14 cellular contexts compared by ENCODE assay signal in the genomic region with DNA sequence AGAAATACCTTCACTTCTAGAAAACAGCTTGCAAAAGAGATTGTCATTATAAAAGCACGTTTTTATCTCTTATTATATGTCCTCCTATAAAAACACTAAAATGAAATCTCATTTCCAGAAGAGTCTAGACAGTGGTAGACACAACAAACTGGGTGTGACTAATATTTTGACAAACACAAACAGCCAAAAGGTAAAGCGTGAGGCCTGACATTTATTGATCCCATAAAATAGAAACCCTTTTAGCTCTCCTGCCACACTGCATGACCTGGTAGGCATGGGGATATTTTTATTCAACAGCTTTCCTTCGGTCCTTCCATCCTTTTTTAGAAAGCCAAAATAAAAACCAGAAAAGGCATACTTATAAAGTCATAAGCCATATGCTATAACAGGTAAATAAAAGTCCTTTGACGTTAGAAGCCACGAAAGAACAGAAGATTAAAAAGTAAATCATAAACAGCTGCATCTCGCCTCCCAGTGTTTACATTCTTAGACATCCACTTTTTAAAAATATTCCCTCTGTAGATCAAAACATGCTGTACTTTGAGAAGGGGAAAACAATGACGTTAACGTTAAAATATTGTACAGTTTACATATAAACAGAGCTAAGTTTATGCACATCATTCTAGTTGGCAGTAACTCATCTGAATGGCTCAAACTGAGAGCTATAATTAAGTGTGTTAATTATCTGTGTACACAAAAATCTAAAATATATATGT. TPM values are rescaled to one million over a fixed set of nuclear protein-coding genes. Genes with fewer than 3 reads are reported as not detected.
A peak's percentile ranks its signal among the peaks of the same experiment; 100 is the strongest.
DNase-seq lines count a peak whose midpoint lies in the region; ATAC-seq, FAIRE-seq and TF ChIP-seq lines count a peak whose summit lies in the region.
"Had no signal": no experiment of that assay in that cellular context is flagged by ENCODE, and none has a peak within 500 bp of the region (broad histone marks: within the 10 kb centered on the region; RNA-seq: fewer than 3 reads in every experiment).

No MANE protein-coding gene starts in this region.

- H3K36me3 Mint-ChIP-seq in astrocyte (ENCODE audit: low read depth, unreplicated experiment): peaks cover 8% of the 10 kb centered on the region
- no peaks in the 10 kb centered on the region for H3K36me3 Mint-ChIP-seq in stimulated activated memory B cell treated with anti-CD40 and anti-IgM and Interleukin-4, amounts not matched to agents 10 μg/mL and 1 μg/mL and 100 μg/mL, for 72 hours
- H3K36me3 Mint-ChIP-seq: activated naive CD8-positive, alpha-beta T cell treated with anti-CD3 and anti-CD28 coated beads for 36 hours; stimulated activated naive B cell treated with anti-CD40 and anti-IgM and Interleukin-4, amounts not matched to agents 10 μg/mL and 1 μg/mL and 100 μg/mL, for 72 hours had no signal

- H3K4me3 ChIP-seq in astrocyte (ENCODE audit: insufficient read depth, low read depth, low read length) (no peak overlapping the region), stomach smooth muscle (ENCODE audit: low read length in 2 of 2) (no peak overlapping the region)
- H3K4me3 ChIP-seq: lung had no signal

- no peak overlapping the region for H3K9ac ChIP-seq in astrocyte (ENCODE audit: low read length)
- peak overlapping the region in 1 of 2 donors; percentile 32 for H3K9ac ChIP-seq in stomach smooth muscle (ENCODE audit: low read length in 2 of 2)
- H3K9ac ChIP-seq: parathyroid adenoma had no signal

- peaks cover 8% of the 10 kb centered on the region for H4K20me1 ChIP-seq in astrocyte (ENCODE audit: insufficient read depth, low read length)

- no peaks in the 10 kb centered on the region for H3K9me3 Mint-ChIP-seq in astrocyte (ENCODE audit: unreplicated experiment)
- no peaks in the 10 kb centered on the region for H3K9me3 Mint-ChIP-seq in stimulated activated memory B cell treated with anti-CD40 and anti-IgM and Interleukin-4, amounts not matched to agents 10 μg/mL and 1 μg/mL and 100 μg/mL, for 72 hours
- H3K9me3 Mint-ChIP-seq: activated naive CD8-positive, alpha-beta T cell treated with anti-CD3 and anti-CD28 coated beads for 36 hours; dendritic cell treated with granulocyte-macrophage colony-stimulating factor and Interleukin-4, amounts not matched to agents 40 ng/mL and 50 ng/mL, for 4 days; stimulated activated naive B cell treated with anti-CD40 and anti-IgM and Interleukin-4, amounts not matched to agents 10 μg/mL and 1 μg/mL and 100 μg/mL, for 72 hours had no signal

- no peak overlapping the region for H3K4me3 Mint-ChIP-seq in astrocyte (ENCODE audit: unreplicated experiment)
- no peak overlapping the region for H3K4me3 Mint-ChIP-seq in stimulated activated memory B cell treated with anti-CD40 and anti-IgM and Interleukin-4, amounts not matched to agents 10 μg/mL and 1 μg/mL and 100 μg/mL, for 72 hours
- H3K4me3 Mint-ChIP-seq: activated naive CD8-positive, alpha-beta T cell treated with anti-CD3 and anti-CD28 coated beads for 36 hours; dendritic cell treated with granulocyte-macrophage colony-stimulating factor and Interleukin-4, amounts not matched to agents 40 ng/mL and 50 ng/mL, for 4 days; stimulated activated naive B cell treated with anti-CD40 and anti-IgM and Interleukin-4, amounts not matched to agents 10 μg/mL and 1 μg/mL and 100 μg/mL, for 72 hours had no signal

- H3K27me3 ChIP-seq in astrocyte (ENCODE audit: insufficient read depth, low read length) (no peaks in the 10 kb centered on the region), foreskin keratinocyte (no peaks in the 10 kb centered on the region), stomach smooth muscle (ENCODE audit: control insufficient read depth in 1 of 2, insufficient read depth in 2 of 2, low read length in 2 of 2) (no peaks in the 10 kb centered on the region)

- ATAC-seq in foreskin keratinocyte (no peak), HG03280 (IDR thresholded peaks at IDR 0.05; ENCODE audit: unreplicated experiment) (no peak)
- no peak for ATAC-seq in stimulated activated memory B cell treated with anti-CD40 and anti-IgM and Interleukin-4, amounts not matched to agents 10 μg/mL and 1 μg/mL and 100 μg/mL, for 72 hours
- ATAC-seq: stimulated activated naive B cell treated with anti-CD40 and anti-IgM and Interleukin-4, amounts not matched to agents 10 μg/mL and 1 μg/mL and 100 μg/mL, for 72 hours had no signal

- peak overlapping the region; percentile 60 for H3K27ac Mint-ChIP-seq in astrocyte (ENCODE audit: unreplicated experiment)
- H3K27ac Mint-ChIP-seq in stimulated activated memory B cell treated with anti-CD40 and anti-IgM and Interleukin-4, amounts not matched to agents 10 μg/mL and 1 μg/mL and 100 μg/mL, for 72 hours: no peak overlapping the region
- H3K27ac Mint-ChIP-seq: activated naive CD8-positive, alpha-beta T cell treated with anti-CD3 and anti-CD28 coated beads for 36 hours; dendritic cell treated with granulocyte-macrophage colony-stimulating factor and Interleukin-4, amounts not matched to agents 40 ng/mL and 50 ng/mL, for 4 days; stimulated activated naive B cell treated with anti-CD40 and anti-IgM and Interleukin-4, amounts not matched to agents 10 μg/mL and 1 μg/mL and 100 μg/mL, for 72 hours had no signal

- H3K36me3 ChIP-seq in astrocyte (ENCODE audit: insufficient read depth, low read length) (no peaks in the 10 kb centered on the region), stomach smooth muscle (ENCODE audit: control insufficient read depth in 2 of 2, insufficient read depth in 2 of 2, low read length in 2 of 2) (no peaks in the 10 kb centered on the region)

- H3K4me1 ChIP-seq in astrocyte (ENCODE audit: insufficient read depth, low read length) (peaks cover 35% of the 10 kb centered on the region), foreskin keratinocyte (peaks cover 34% of the 10 kb centered on the region), stomach smooth muscle (ENCODE audit: control insufficient read depth, insufficient read depth, low read length) (peaks cover 8% of the 10 kb centered on the region)

- no peak for TF ChIP-seq CTCF in astrocyte (IDR thresholded peaks at IDR 0.05; ENCODE audit: insufficient read depth, low read depth, low read length)
- TF ChIP-seq CTCF in foreskin keratinocyte (conservative IDR thresholded peaks at IDR 0.05): peak; percentile 12

- H3K27me3 Mint-ChIP-seq in astrocyte (ENCODE audit: low read depth, unreplicated experiment): no peaks in the 10 kb centered on the region
- no peaks in the 10 kb centered on the region for H3K27me3 Mint-ChIP-seq in stimulated activated memory B cell treated with anti-CD40 and anti-IgM and Interleukin-4, amounts not matched to agents 10 μg/mL and 1 μg/mL and 100 μg/mL, for 72 hours
- H3K27me3 Mint-ChIP-seq: activated naive CD8-positive, alpha-beta T cell treated with anti-CD3 and anti-CD28 coated beads for 36 hours; dendritic cell treated with granulocyte-macrophage colony-stimulating factor and Interleukin-4, amounts not matched to agents 40 ng/mL and 50 ng/mL, for 4 days; stimulated activated naive B cell treated with anti-CD40 and anti-IgM and Interleukin-4, amounts not matched to agents 10 μg/mL and 1 μg/mL and 100 μg/mL, for 72 hours had no signal

- H3K79me2 ChIP-seq in astrocyte (ENCODE audit: insufficient read depth, low read length): peaks cover 94% of the 10 kb centered on the region

- DNase-seq in HCEC 1CT (peak; percentile 87), astrocyte (ENCODE audit: low read depth) (no peak), foreskin keratinocyte (peak in 1 of 2 donors; percentile 31), NCI-H748 treated with DMSO at 0.1 percent for 48 hours (lab: John Stamatoyannopoulos, UW) (no peak)
- DNase-seq: activated naive CD8-positive, alpha-beta T cell treated with anti-CD3 and anti-CD28 coated beads for 36 hours; NCI-H524 treated with DMSO at 0.1 percent for 48 hours; stimulated activated naive B cell treated with anti-CD40 and anti-IgM and Interleukin-4, amounts not matched to agents 10 μg/mL and 1 μg/mL and 100 μg/mL, for 72 hours had no signal

- H3K4me1 Mint-ChIP-seq in astrocyte (ENCODE audit: low read depth, unreplicated experiment): peaks cover 42% of the 10 kb centered on the region
- H3K4me1 Mint-ChIP-seq in stimulated activated memory B cell treated with anti-CD40 and anti-IgM and Interleukin-4, amounts not matched to agents 10 μg/mL and 1 μg/mL and 100 μg/mL, for 72 hours: no peaks in the 10 kb centered on the region

- H3K27ac ChIP-seq in astrocyte (ENCODE audit: low read depth, low read length) (peak overlapping the region; percentile 77), foreskin keratinocyte (peak overlapping the region; percentile 98), stomach smooth muscle (ENCODE audit: low read length) (peak overlapping the region; percentile 42)
- H3K27ac ChIP-seq: parathyroid adenoma, VCaP had no signal

- no peaks in the 10 kb centered on the region for H3K9me3 ChIP-seq in astrocyte (ENCODE audit: insufficient read depth, low read depth, low read length)
- H3K9me3 ChIP-seq in stomach smooth muscle (ENCODE audit: control insufficient read depth in 2 of 2, low read length in 2 of 2): no peaks in the 10 kb centered on the region

- no peak for FAIRE-seq in astrocyte (lab: Jason Lieb, UNC)

- peak overlapping the region; percentile 4 for H3K4me2 ChIP-seq in astrocyte (ENCODE audit: low read length)

- no peak overlapping the region for H2AFZ ChIP-seq in astrocyte (ENCODE audit: low read depth, low read length)

RNA-seq across cellular contexts. Expression of gene IRS1, which starts 44.6 kb away (rescaled TPM):
- total RNA-seq in astrocyte (34.2 and 45.0 TPM in 2 replicates), foreskin keratinocyte (23.9 and 31.9 TPM in 2 replicates)
- 5.7 and 10.1 TPM in 2 replicates for polyA plus RNA-seq in foreskin keratinocyte

Comparison
In these comparisons a context has a peak if more than half of its experiments do, and no peak if none do; other contexts are left out.
1. H3K27ac ChIP-seq: peak in every context shown above with its lines; median percentile 98 in foreskin keratinocyte; 77 in astrocyte; 42 in stomach smooth muscle.